Comparison of ENCODE assay signal across 9 cellular contexts in genomic region chr5:55324815-55325418, GRCh38. TPM values are rescaled to one million over a fixed set of nuclear protein-coding genes. Genes with fewer than 3 reads are reported as not detected.
DNase-seq lines count a peak whose midpoint lies in the region; ATAC-seq and TF ChIP-seq lines count a peak whose summit lies in the region.
"Had no signal": no experiment of that assay in that cellular context is flagged by ENCODE, and none has a peak within 500 bp of the region (broad histone marks: within the 10 kb centered on the region; RNA-seq: fewer than 3 reads in every experiment).

No MANE protein-coding gene starts in this region.

- H3K36me3 ChIP-seq in breast epithelium: no peaks in the 10 kb centered on the region
- peaks cover 0 to 5% (median 4%) of the 10 kb centered on the region in 4 donors for H3K36me3 ChIP-seq in liver (ENCODE audit: control insufficient read depth in 4 of 4, insufficient read depth in 3 of 4, low read depth in 1 of 4, low read length in 3 of 4)

- 94% methylated on average over 1 of the region's 1 CpG for WGBS in liver

- H3K4me1 ChIP-seq in breast epithelium: no peaks in the 10 kb centered on the region
- peaks cover 0 to 14% (median 2%) of the 10 kb centered on the region in 4 donors for H3K4me1 ChIP-seq in liver (ENCODE audit: control insufficient read depth in 4 of 4, insufficient read depth in 4 of 4, low read length in 3 of 4)

- peak; percentile 63 for ATAC-seq in GM19452 (IDR thresholded peaks at IDR 0.05; ENCODE audit: unreplicated experiment)

- no peak for TF ChIP-seq POLR2A in breast epithelium (IDR thresholded peaks at IDR 0.05)

- no peak overlapping the region for H3K9ac ChIP-seq in liver (ENCODE audit: low read depth in 1 of 2, low read length in 2 of 2)

- DNase-seq in DMS53 treated with DMSO at 0.1 percent for 48 hours (lab: John Stamatoyannopoulos, UW; ENCODE audit: unreplicated experiment): peak; percentile 33
- DNase-seq in NCI-H2171 treated with DMSO at 0.1 percent for 48 hours (lab: John Stamatoyannopoulos, UW): peak; percentile 66
- DNase-seq in breast epithelium (ENCODE audit: low spot score in 2 of 2): no peak
- DNase-seq in GF-D8 (lab: John Stamatoyannopoulos, UW): no peak
- no peak for DNase-seq in activated CD4-positive, alpha-beta T cell treated with anti-CD3 and anti-CD28 coated beads, Interleukin-2, amount 50 U/mL, for 48 hours
- DNase-seq in NCI-H2081 treated with DMSO at 0.1 percent for 48 hours (lab: John Stamatoyannopoulos, UW): no peak
- DNase-seq: right cardiac atrium had no signal

- no peaks in the 10 kb centered on the region for H3K9me3 ChIP-seq in breast epithelium
- H3K9me3 ChIP-seq in liver (ENCODE audit: control insufficient read depth in 4 of 4, low read length in 3 of 4): no peaks in the 10 kb centered on the region

- H3K4me3 ChIP-seq in breast epithelium (no peak overlapping the region), liver (ENCODE audit: low read depth in 1 of 3, low read length in 3 of 3) (no peak overlapping the region)

- no peak overlapping the region for H3K27ac ChIP-seq in breast epithelium
- H3K27ac ChIP-seq in liver (ENCODE audit: low read depth in 1 of 2, low read length in 2 of 2): peak overlapping the region; percentile 25 to 46

- no peaks in the 10 kb centered on the region for H3K27me3 ChIP-seq in breast epithelium
- H3K27me3 ChIP-seq in liver (ENCODE audit: control insufficient read depth in 4 of 4, insufficient read depth in 4 of 4, low read length in 3 of 4): no peaks in the 10 kb centered on the region

- intact Hi-C loops in breast epithelium (cut with DNase I; ENCODE audit: low total_unique reads): no loop called here

- TF ChIP-seq CTCF in breast epithelium (IDR thresholded peaks at IDR 0.05) (peak; percentile 32 to 62 (median 47)), liver (IDR thresholded peaks at IDR 0.05; ENCODE audit: low read depth, low read length, missing input control) (peak; percentile 70)

- TF ChIP-seq RAD21 in liver (IDR thresholded peaks at IDR 0.05): peak; percentile 90 to 91

TF ChIP-seq in liver, 16 proteins besides CTCF, POLR2A, EP300 and RAD21:
- TF ChIP-seq FOXA2 (IDR thresholded peaks at IDR 0.05): no peak
- peak; percentile 37 for TF ChIP-seq YY1 (IDR thresholded peaks at IDR 0.05)
- no peak for TF ChIP-seq ATF3 (IDR thresholded peaks at IDR 0.05)

RNA-seq across cellular contexts. Expression of gene MTREX, which starts 17.1 kb away (rescaled TPM):
- total RNA-seq in breast epithelium: 100 to 1,000 TPM in 1 of 3 donors, 10 to 100 TPM in 2; 95.7 to 107 (median 98.8) TPM
- 10 to 100 TPM; 37.0 to 43.8 TPM for total RNA-seq in liver
- 10 to 100 TPM in 1 of 2 donors, 1 to 10 TPM in 1; 10.0 to 10.4 TPM for polyA plus RNA-seq in liver

RNA-seq across cellular contexts. Expression of gene DHX29, which starts 17.4 kb away (rescaled TPM):
- total RNA-seq in breast epithelium: 10 to 100 TPM; 28.3 to 40.1 (median 31.1) TPM
- 10 to 100 TPM; 19.2 to 23.8 TPM for total RNA-seq in liver
- 10 to 100 TPM in 1 of 2 donors, 1 to 10 TPM in 1; 8.6 to 43.8 TPM for polyA plus RNA-seq in liver

Comparison
In these comparisons a context has a peak if more than half of its experiments do, and no peak if none do; other contexts are left out.
1. DNase-seq: peak in DMS53 treated with DMSO at 0.1 percent for 48 hours (single experiment) and NCI-H2171 treated with DMSO at 0.1 percent for 48 hours (single experiment); none in breast epithelium (0 of 2), GF-D8 (single experiment), activated CD4-positive, alpha-beta T cell treated with anti-CD3 and anti-CD28 coated beads, Interleukin-2, amount 50 U/mL, for 48 hours (0 of 2) and NCI-H2081 treated with DMSO at 0.1 percent for 48 hours (single experiment).
2. H3K27ac ChIP-seq: peak in liver (2 of 2); none in breast epithelium (0 of 2).